9 cellular contexts compared by ENCODE assay signal in the genomic region with DNA sequence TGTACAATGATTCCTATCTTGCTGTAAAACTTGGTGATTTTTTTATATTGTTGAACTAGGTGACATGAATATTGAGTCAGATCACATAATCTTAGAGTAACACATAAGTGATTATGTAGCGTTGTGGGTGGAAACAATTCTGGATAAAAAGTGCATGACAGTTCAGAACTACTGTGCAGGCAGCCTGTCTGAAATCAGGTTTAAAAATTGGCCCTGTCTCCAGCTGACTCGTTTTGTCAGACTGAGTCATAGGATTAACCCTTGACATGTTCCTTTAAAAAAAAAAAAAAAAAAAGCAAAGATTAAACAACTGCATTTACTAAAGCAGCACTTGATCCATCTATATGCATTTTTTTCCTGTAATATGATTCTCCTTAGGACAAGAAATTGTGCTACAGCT.
DNase-seq lines count a peak whose midpoint lies in the region; ATAC-seq and TF ChIP-seq lines count a peak whose summit lies in the region.
"Had no signal": no experiment of that assay in that cellular context is flagged by ENCODE, and none has a peak within 500 bp of the region (broad histone marks: within the 10 kb centered on the region; RNA-seq: fewer than 3 reads in every experiment).

No MANE protein-coding gene starts in this region.

- no peak overlapping the region for H2BK20ac ChIP-seq in H9 (ENCODE audit: low read depth, low read length, poor library complexity, severe bottlenecking)

- no peak overlapping the region for H3K14ac ChIP-seq in H9 (ENCODE audit: insufficient read depth, low read length)

- no peak overlapping the region for H4K5ac ChIP-seq in H9 (ENCODE audit: insufficient read length, low read depth, low read length)

- no peak overlapping the region for H3K56ac ChIP-seq in H9 (ENCODE audit: insufficient read length, low read depth, low read length)

- H3K4ac ChIP-seq in H9 (ENCODE audit: low read depth, low read length), result no peak overlapping the region

- H2BK15ac ChIP-seq in H9 (ENCODE audit: low read depth, low read length), result no peak overlapping the region

- no peaks in the 10 kb centered on the region for H3K36me3 Mint-ChIP-seq in H9 (ENCODE audit: insufficient read depth in 1 of 3, low read depth in 3 of 3)
- no peaks in the 10 kb centered on the region for H3K36me3 Mint-ChIP-seq in activated T-helper 17 cell treated with anti-CD3 and anti-CD28 coated beads, Interleukin-2, amount 50 U/mL, for 72 hours (ENCODE audit: low read depth)
- no peaks in the 10 kb centered on the region for H3K36me3 Mint-ChIP-seq in activated naive CD4-positive, alpha-beta T cell treated with anti-CD3 and anti-CD28 coated beads, Interleukin-2, amount 10 ng/mL, durations not matched to agents 7 days and 5 days

- peaks cover 2% of the 10 kb centered on the region for H3K79me1 ChIP-seq in H9 (ENCODE audit: insufficient read depth, low read depth, low read length, poor library complexity, severe bottlenecking)

- H3T11ph ChIP-seq in H9 (ENCODE audit: low read length), result no peak overlapping the region

- no peaks in the 10 kb centered on the region for H3K9me3 Mint-ChIP-seq in H9
- no peaks in the 10 kb centered on the region for H3K9me3 Mint-ChIP-seq in activated T-helper 17 cell treated with anti-CD3 and anti-CD28 coated beads, Interleukin-2, amount 50 U/mL, for 72 hours
- H3K9me3 Mint-ChIP-seq in activated naive CD4-positive, alpha-beta T cell treated with anti-CD3 and anti-CD28 coated beads, Interleukin-2, amount 10 ng/mL, durations not matched to agents 7 days and 5 days, result no peaks in the 10 kb centered on the region

- H3K4me3 Mint-ChIP-seq in H9, result no peak overlapping the region
- H3K4me3 Mint-ChIP-seq in activated T-helper 17 cell treated with anti-CD3 and anti-CD28 coated beads, Interleukin-2, amount 50 U/mL, for 72 hours, result no peak overlapping the region
- no peak overlapping the region for H3K4me3 Mint-ChIP-seq in activated naive CD4-positive, alpha-beta T cell treated with anti-CD3 and anti-CD28 coated beads, Interleukin-2, amount 10 ng/mL, durations not matched to agents 7 days and 5 days

- CTCF ChIA-PET in activated naive CD4-positive, alpha-beta T cell treated with anti-CD3 and anti-CD28 coated beads, Interleukin-2, amount 10 ng/mL, durations not matched to agents 7 days and 5 days (lab: Charles Lee), result interaction anchor here (0.7 to 0.9 kb wide), 2 partner anchors 69 to 90 kb away, joined by 3 to 6 read pairs; no protein-coding TSS in a partner anchor

- no CpG with 5 or more reads among the region's 2 CpGs for WGBS in H9 (ENCODE audit: extremely low coverage, insufficient read length, low lambda C conversion rate)

- H3K9ac ChIP-seq in H9 (ENCODE audit: extremely low read depth, insufficient read length, low read length), result no peak overlapping the region

- H3K79me2 ChIP-seq in H9 (ENCODE audit: insufficient read depth, low read length), result peaks cover 2% of the 10 kb centered on the region; the same call in 1 of the 2 replicates

- no peak for TF ChIP-seq CTCF in H9 (conservative IDR thresholded peaks at IDR 0.05)

- H2AK5ac ChIP-seq in H9 (ENCODE audit: insufficient read length, low read length), result no peak overlapping the region

- H3K4me2 ChIP-seq in H9 (ENCODE audit: insufficient read depth, insufficient read length, low read length), result no peak overlapping the region

- H3K23ac ChIP-seq in H9 (ENCODE audit: insufficient read length, low read depth, low read length), result no peak overlapping the region

- H2BK120ac ChIP-seq in H9 (ENCODE audit: low read depth, low read length, poor library complexity, severe bottlenecking), result no peak overlapping the region

- DNase-seq in A172 (ENCODE audit: low spot score) (peak; percentile 60), H9 (no peak), iris pigment epithelial cell (ENCODE audit: low read depth) (peak; percentile 96), AML-193 (lab: John Stamatoyannopoulos, UW) (no peak)
- no peak for DNase-seq in activated naive CD4-positive, alpha-beta T cell treated with anti-CD3 and anti-CD28 coated beads, Interleukin-2, amount 10 ng/mL, durations not matched to agents 7 days and 5 days
- DNase-seq: activated naive CD4-positive, alpha-beta T cell had no signal

- no peaks in the 10 kb centered on the region for H3K27me3 ChIP-seq in H9 (ENCODE audit: insufficient read depth, low read length)

- H3K4me1 Mint-ChIP-seq in H9, result peaks cover 66 to 68% of the 10 kb centered on the region in 2 experiments
- peaks cover 9% of the 10 kb centered on the region for H3K4me1 Mint-ChIP-seq in activated T-helper 17 cell treated with anti-CD3 and anti-CD28 coated beads, Interleukin-2, amount 50 U/mL, for 72 hours
- peaks cover 5% of the 10 kb centered on the region for H3K4me1 Mint-ChIP-seq in activated naive CD4-positive, alpha-beta T cell treated with anti-CD3 and anti-CD28 coated beads, Interleukin-2, amount 10 ng/mL, durations not matched to agents 7 days and 5 days

- no peak overlapping the region for H2BK12ac ChIP-seq in H9 (ENCODE audit: insufficient read length, low read depth, low read length)

- peak; percentile 37 for ATAC-seq in activated T-helper 17 cell treated with anti-CD3 and anti-CD28 coated beads, Interleukin-2, amount 50 U/mL, for 72 hours (replicated peaks)
- ATAC-seq in HG03378 (IDR thresholded peaks at IDR 0.05; ENCODE audit: unreplicated experiment) (no peak), GM18498 (IDR thresholded peaks at IDR 0.05; ENCODE audit: unreplicated experiment) (no peak)

- H3K27ac Mint-ChIP-seq in H9, result peak overlapping the region in 2 of 3 experiments; percentile 11 to 68; a peak in 4 of 7 replicates
- H3K27ac Mint-ChIP-seq in activated T-helper 17 cell treated with anti-CD3 and anti-CD28 coated beads, Interleukin-2, amount 50 U/mL, for 72 hours, result no peak overlapping the region
- H3K27ac Mint-ChIP-seq in activated naive CD4-positive, alpha-beta T cell treated with anti-CD3 and anti-CD28 coated beads, Interleukin-2, amount 10 ng/mL, durations not matched to agents 7 days and 5 days, result no peak overlapping the region

- H2BK5ac ChIP-seq in H9 (ENCODE audit: insufficient read length, low read length), result no peak overlapping the region

- no peaks in the 10 kb centered on the region for H4K20me1 ChIP-seq in H9 (ENCODE audit: control insufficient read depth, insufficient read depth, insufficient read length)

- H3K9me3 ChIP-seq in H9 (ENCODE audit: control insufficient read depth, low read depth, low read length), result no peaks in the 10 kb centered on the region

- no peak overlapping the region for H3K18ac ChIP-seq in H9 (ENCODE audit: insufficient read length, low read depth, low read length)

- no peak overlapping the region for H4K91ac ChIP-seq in H9 (ENCODE audit: insufficient read length, low read depth, low read length)

- no peaks in the 10 kb centered on the region for H3K27me3 Mint-ChIP-seq in H9 (ENCODE audit: low read depth)
- no peaks in the 10 kb centered on the region for H3K27me3 Mint-ChIP-seq in activated T-helper 17 cell treated with anti-CD3 and anti-CD28 coated beads, Interleukin-2, amount 50 U/mL, for 72 hours
- H3K27me3 Mint-ChIP-seq in activated naive CD4-positive, alpha-beta T cell treated with anti-CD3 and anti-CD28 coated beads, Interleukin-2, amount 10 ng/mL, durations not matched to agents 7 days and 5 days, result no peaks in the 10 kb centered on the region

- H3K4me1 ChIP-seq in H9 (ENCODE audit: insufficient read depth, low read length), result 0 out of 2 replicates have a peak, but pooled peaks cover 2% of the 10 kb centered on the region

- H3K23me2 ChIP-seq in H9 (ENCODE audit: insufficient read length, low read depth, low read length, poor library complexity, severe bottlenecking), result no peaks in the 10 kb centered on the region

- no peak overlapping the region for H2AFZ ChIP-seq in H9 (ENCODE audit: low read length)

- no peak overlapping the region for H4K8ac ChIP-seq in H9 (replicated peaks; ENCODE audit: insufficient read length, low read depth, low read length)

- no peak overlapping the region for H3K27ac ChIP-seq in H9 (ENCODE audit: insufficient read length, low read depth, low read length)

Comparison
In these comparisons a context has a peak if more than half of its experiments do, and no peak if none do; other contexts are left out.
1. DNase-seq: peak in A172 (single experiment) and iris pigment epithelial cell (single experiment); none in H9 (single experiment), AML-193 (0 of 2) and activated naive CD4-positive, alpha-beta T cell treated with anti-CD3 and anti-CD28 coated beads, Interleukin-2, amount 10 ng/mL, durations not matched to agents 7 days and 5 days (single experiment).
2. H3K27ac Mint-ChIP-seq: peak in H9 (2 of 3); none in activated T-helper 17 cell treated with anti-CD3 and anti-CD28 coated beads, Interleukin-2, amount 50 U/mL, for 72 hours (single experiment) and activated naive CD4-positive, alpha-beta T cell treated with anti-CD3 and anti-CD28 coated beads, Interleukin-2, amount 10 ng/mL, durations not matched to agents 7 days and 5 days (single experiment).